In genomic region chr1:201405484-201405831, GRCh38 we compare ENCODE assay signal across 19 cellular contexts. TPM values are rescaled to one million over a fixed set of nuclear protein-coding genes. Genes with fewer than 3 reads are reported as not detected.
A peak's percentile ranks its signal among the peaks of the same experiment; 100 is the strongest.
DNase-seq lines count a peak whose midpoint lies in the region; ATAC-seq, FAIRE-seq and TF ChIP-seq lines count a peak whose summit lies in the region.
"Had no signal": no experiment of that assay in that cellular context is flagged by ENCODE, and none has a peak within 500 bp of the region (broad histone marks: within the 10 kb centered on the region; RNA-seq: fewer than 3 reads in every experiment).

No MANE protein-coding gene starts in this region.

- 80 to 88% (median 83%) methylated on average over 8 to 10 of the region's 10 CpGs for WGBS in heart left ventricle, 4 donors
- WGBS in mesenchymal stem cell: 80% methylated on average over 10 of the region's 10 CpGs

- H3K27me3 ChIP-seq in cardiac muscle cell (no peaks in the 10 kb centered on the region), heart left ventricle (peaks cover 0 to 8% (median 0%) of the 10 kb centered on the region in 9 donors), Peyer's patch (no peaks in the 10 kb centered on the region), mesenchymal stem cell (ENCODE audit: control insufficient read depth in 1 of 2, insufficient read depth in 1 of 2, low read length in 2 of 2) (peaks cover 0 to 87% of the 10 kb centered on the region in 2 experiments)
- H3K27me3 ChIP-seq in CD4-positive, alpha-beta T cell (ENCODE audit: control insufficient read depth, insufficient read depth, low read length): peaks cover 6% of the 10 kb centered on the region
- H3K27me3 ChIP-seq: right atrium auricular region, testis had no signal

- peaks cover 34% of the 10 kb centered on the region for H3K36me3 ChIP-seq in cardiac muscle cell
- no peaks in the 10 kb centered on the region for H3K36me3 ChIP-seq in heart left ventricle
- no peaks in the 10 kb centered on the region for H3K36me3 ChIP-seq in Peyer's patch
- H3K36me3 ChIP-seq in mesenchymal stem cell (ENCODE audit: control insufficient read depth in 1 of 2, insufficient read depth in 2 of 2, low read depth in 1 of 2, low read length in 2 of 2): no peaks in the 10 kb centered on the region
- H3K36me3 ChIP-seq: right atrium auricular region had no signal

- H3K23ac ChIP-seq in mesenchymal stem cell (ENCODE audit: low read length in 2 of 2): no peak overlapping the region

- CTCF ChIA-PET in CD4-positive, alpha-beta T cell (lab: Charles Lee): no interaction called here

- peak overlapping the region; percentile 75 for H2BK5ac ChIP-seq in mesenchymal stem cell (ENCODE audit: low read depth, low read length, poor library complexity, severe bottlenecking)

- no peaks in the 10 kb centered on the region for H3K9me3 Mint-ChIP-seq in CD4-positive, alpha-beta T cell
- H3K9me3 Mint-ChIP-seq: activated CD4-positive, alpha-beta memory T cell treated with anti-CD3 and anti-CD28 coated beads, Interleukin-2, amount 10 ng/mL, durations not matched to agents 7 days and 5 days; activated naive CD4-positive, alpha-beta T cell treated with anti-CD3 and anti-CD28 coated beads, Interleukin-2, amount 50 U/mL, for 24 hours had no signal

- H3K9me3 ChIP-seq in cardiac muscle cell (ENCODE audit: low read depth) (no peaks in the 10 kb centered on the region), heart left ventricle (no peaks in the 10 kb centered on the region), Peyer's patch (no peaks in the 10 kb centered on the region), mesenchymal stem cell (ENCODE audit: control insufficient read depth, low read length) (no peaks in the 10 kb centered on the region)
- no peaks in the 10 kb centered on the region for H3K9me3 ChIP-seq in CD4-positive, alpha-beta T cell (ENCODE audit: control insufficient read depth, low read length)
- H3K9me3 ChIP-seq: right atrium auricular region, testis had no signal

- H3K27ac Mint-ChIP-seq in CD4-positive, alpha-beta T cell: no peak overlapping the region
- H3K27ac Mint-ChIP-seq: activated CD4-positive, alpha-beta memory T cell treated with anti-CD3 and anti-CD28 coated beads, Interleukin-2, amount 10 ng/mL, durations not matched to agents 7 days and 5 days; activated naive CD4-positive, alpha-beta T cell treated with anti-CD3 and anti-CD28 coated beads, Interleukin-2, amount 50 U/mL, for 24 hours had no signal

- no peak overlapping the region for H3K14ac ChIP-seq in mesenchymal stem cell (ENCODE audit: low read length in 2 of 2)

- no peaks in the 10 kb centered on the region for H3K36me3 Mint-ChIP-seq in CD4-positive, alpha-beta T cell (ENCODE audit: low read depth)
- H3K36me3 Mint-ChIP-seq: activated naive CD4-positive, alpha-beta T cell treated with anti-CD3 and anti-CD28 coated beads, Interleukin-2, amount 50 U/mL, for 24 hours had no signal

- no peak overlapping the region for H3K4me3 ChIP-seq in cardiac muscle cell
- no peak overlapping the region for H3K4me3 ChIP-seq in heart left ventricle
- peak overlapping the region in 1 of 4 donors; percentile 34 for H3K4me3 ChIP-seq in Peyer's patch
- no peak overlapping the region for H3K4me3 ChIP-seq in mesenchymal stem cell (ENCODE audit: insufficient read depth in 1 of 2, low read depth in 1 of 2, low read length in 2 of 2)
- H3K4me3 ChIP-seq: coronary artery, right atrium auricular region, testis had no signal

- no peak overlapping the region for H3K18ac ChIP-seq in mesenchymal stem cell (ENCODE audit: low read depth in 1 of 2, low read length in 2 of 2)

- no peak overlapping the region for H2BK15ac ChIP-seq in mesenchymal stem cell (ENCODE audit: low read depth, poor library complexity, severe bottlenecking)

- H3K79me1 ChIP-seq in mesenchymal stem cell (replicated peaks; ENCODE audit: low read length, poor library complexity, severe bottlenecking): peaks cover 1% of the 10 kb centered on the region

- no peak for ATAC-seq in heart left ventricle
- ATAC-seq in CD4-positive, alpha-beta T cell (ENCODE audit: poor library complexity): no peak

- H4K8ac ChIP-seq in mesenchymal stem cell (ENCODE audit: low read length): no peak overlapping the region

- FAIRE-seq in urothelium cell line (lab: Jason Lieb, UNC): no peak

- H3K4me1 ChIP-seq in cardiac muscle cell (ENCODE audit: low read depth): peaks cover 65% of the 10 kb centered on the region
- H3K4me1 ChIP-seq in heart left ventricle: peaks cover 0 to 41% (median 9%) of the 10 kb centered on the region in 12 donors
- peaks cover 0 to 41% (median 3%) of the 10 kb centered on the region in 4 donors for H3K4me1 ChIP-seq in Peyer's patch
- peaks cover 49% of the 10 kb centered on the region for H3K4me1 ChIP-seq in mesenchymal stem cell (ENCODE audit: control insufficient read depth, insufficient read depth, low read depth, low read length)
- H3K4me1 ChIP-seq: testis had no signal

- DNase-seq in cardiac muscle cell (ENCODE audit: low read depth in 1 of 2, low spot score in 1 of 2) (no peak), heart left ventricle (no peak), Peyer's patch (peak in 2 of 3 donors; percentile 89 to 90), mesenchymal stem cell (no peak), urothelium cell line (ENCODE audit: low spot score) (peak; percentile 51), T-helper 1 cell (no peak), dermis blood vessel endothelial cell (no peak)
- no peak for DNase-seq in CD4-positive, alpha-beta T cell
- DNase-seq: activated CD4-positive, alpha-beta memory T cell treated with anti-CD3 and anti-CD28 coated beads, Interleukin-2, amount 10 ng/mL, durations not matched to agents 7 days and 5 days; IMR-90; mammary epithelial cell; NCI-H1694 treated with DMSO at 0.1 percent for 48 hours; testis had no signal

- H3K4me2 ChIP-seq in mesenchymal stem cell (ENCODE audit: low read length, poor library complexity, severe bottlenecking): no peak overlapping the region

- H3K4me3 Mint-ChIP-seq in CD4-positive, alpha-beta T cell: no peak overlapping the region
- H3K4me3 Mint-ChIP-seq: activated CD4-positive, alpha-beta memory T cell treated with anti-CD3 and anti-CD28 coated beads, Interleukin-2, amount 10 ng/mL, durations not matched to agents 7 days and 5 days; activated naive CD4-positive, alpha-beta T cell treated with anti-CD3 and anti-CD28 coated beads, Interleukin-2, amount 50 U/mL, for 24 hours had no signal

- no peak overlapping the region for H3K9ac ChIP-seq in mesenchymal stem cell (ENCODE audit: low read length)

- no peak overlapping the region for H4K91ac ChIP-seq in mesenchymal stem cell (ENCODE audit: low read length)

- H2AFZ ChIP-seq in mesenchymal stem cell (ENCODE audit: low read depth, low read length): no peak overlapping the region

- TF ChIP-seq CTCF in cardiac muscle cell (IDR thresholded peaks at IDR 0.05; ENCODE audit: low read depth, low read length) (no peak), heart left ventricle (IDR thresholded peaks at IDR 0.05) (no peak), Peyer's patch (IDR thresholded peaks at IDR 0.05) (no peak)
- no peak for TF ChIP-seq CTCF in CD4-positive, alpha-beta T cell (IDR thresholded peaks at IDR 0.05)

- H3K27me3 Mint-ChIP-seq in CD4-positive, alpha-beta T cell: peaks cover 4% of the 10 kb centered on the region

- H2BK120ac ChIP-seq in mesenchymal stem cell (ENCODE audit: low read depth, low read length): no peak overlapping the region

- no peak overlapping the region for H3K4ac ChIP-seq in mesenchymal stem cell (ENCODE audit: low read depth in 1 of 2, low read length in 2 of 2)

- peak overlapping the region; percentile 51 for H2AK5ac ChIP-seq in mesenchymal stem cell (ENCODE audit: low read length, severe bottlenecking)

- POLR2A ChIA-PET in CD4-positive, alpha-beta T cell (lab: Charles Lee): no interaction called here

- H3K4me1 Mint-ChIP-seq in CD4-positive, alpha-beta T cell (ENCODE audit: low read depth): peaks cover 3% of the 10 kb centered on the region
- H3K4me1 Mint-ChIP-seq: activated CD4-positive, alpha-beta memory T cell treated with anti-CD3 and anti-CD28 coated beads, Interleukin-2, amount 10 ng/mL, durations not matched to agents 7 days and 5 days; activated naive CD4-positive, alpha-beta T cell treated with anti-CD3 and anti-CD28 coated beads, Interleukin-2, amount 50 U/mL, for 24 hours had no signal

- intact Hi-C loops in heart left ventricle (cut with DNase I): loop anchor here in 7 of 10 donors (5.0 kb wide), 3 partner anchors 58 to 153 kb away; no protein-coding TSS in a partner anchor
- intact Hi-C loops in CD4-positive, alpha-beta T cell (cut with DNase I, micrococcal nuclease): no loop called here

- peak overlapping the region; percentile 96 for H3K27ac ChIP-seq in cardiac muscle cell
- H3K27ac ChIP-seq in heart left ventricle: no peak overlapping the region
- peak overlapping the region in 3 of 4 donors; percentile 60 to 98 (median 93) for H3K27ac ChIP-seq in Peyer's patch
- peak overlapping the region; percentile 74 for H3K27ac ChIP-seq in mesenchymal stem cell (ENCODE audit: low read length, poor library complexity, severe bottlenecking)
- H3K27ac ChIP-seq in CD4-positive, alpha-beta T cell (ENCODE audit: low read depth, low read length): no peak overlapping the region
- H3K27ac ChIP-seq: 22Rv1, coronary artery, right atrium auricular region, testis had no signal

- TF ChIP-seq POLR2A in heart left ventricle (IDR thresholded peaks at IDR 0.05) (no peak), Peyer's patch (IDR thresholded peaks at IDR 0.05) (peak; percentile 50 to 79)

- no peak overlapping the region for H2BK12ac ChIP-seq in mesenchymal stem cell (ENCODE audit: low read length in 2 of 2)

RNA-seq across cellular contexts. Expression of gene LAD1, which starts 6.3 kb away (rescaled TPM):
- total RNA-seq in cardiac muscle cell (8.4 and 12.6 TPM in 2 replicates), heart left ventricle (10 to 100 TPM in 2 of 9 donors, 1 to 10 TPM in 7; 2.0 to 99.2 (median 6.4) TPM), Peyer's patch (100 to 1,000 TPM; 106 to 224 (median 192) TPM), dermis blood vessel endothelial cell (0.09 and 0.68 TPM in 2 replicates)
- polyA plus RNA-seq in cardiac muscle cell (8.2 and 9.5 TPM in 2 replicates), heart left ventricle (10 to 100 TPM in 1 of 2 donors, 1 to 10 TPM in 1; 6.9 to 49.3 TPM)
- not detected for polyA plus RNA-seq in mesenchymal stem cell (2013, experiment 1 of 2)
- polyA plus RNA-seq in mesenchymal stem cell (2013, experiment 2 of 2): not detected
- total RNA-seq in CD4-positive, alpha-beta T cell: not detected
- total RNA-seq: activated CD4-positive, alpha-beta memory T cell treated with anti-CD3 and anti-CD28 coated beads, Interleukin-2, amount 10 ng/mL, durations not matched to agents 7 days and 5 days; fibroblast of villous mesenchyme; T-helper 1 cell treated with Interleukin-12 subunit alpha and Interleukin-12 subunit beta and Interleukin-4 antibody, amounts not matched to agents 30 ng/mL and 1 ng/mL, for 36 hours had no signal

RNA-seq across cellular contexts. Expression of gene TNNI1, which starts 16.1 kb away (rescaled TPM):
- 4,949 and 6,023 TPM in 2 replicates for total RNA-seq in cardiac muscle cell
- polyA plus RNA-seq in cardiac muscle cell: 6,427 and 7,117 TPM in 2 replicates
- 10 to 100 TPM in 3 of 9 donors, 1 to 10 TPM in 6; 1.6 to 64.5 (median 8.1) TPM for total RNA-seq in heart left ventricle
- polyA plus RNA-seq in heart left ventricle: 10 to 100 TPM; 25.0 to 27.9 TPM
- under 1 TPM in 1 of 4 donors, not detected in 3; 0.13 TPM for total RNA-seq in Peyer's patch
- polyA plus RNA-seq in mesenchymal stem cell (2013, experiment 1 of 2): not detected
- not detected for polyA plus RNA-seq in mesenchymal stem cell (2013, experiment 2 of 2)
- not detected for total RNA-seq in CD4-positive, alpha-beta T cell
- total RNA-seq in dermis blood vessel endothelial cell: not detected in 2 replicates
- total RNA-seq: activated CD4-positive, alpha-beta memory T cell treated with anti-CD3 and anti-CD28 coated beads, Interleukin-2, amount 10 ng/mL, durations not matched to agents 7 days and 5 days; IMR-90; mammary epithelial cell had no signal
- polyA plus RNA-seq: IMR-90 had no signal

RNA-seq across cellular contexts. Expression of gene TNNT2, which starts 28.0 kb away (rescaled TPM):
- total RNA-seq in cardiac muscle cell (4,623 and 7,232 TPM in 2 replicates), heart left ventricle (1,000 to 10,000 TPM; 5,987 to 9,948 (median 7,621) TPM), Peyer's patch (1 to 10 TPM in 1 of 4 donors, under 1 TPM in 1, not detected in 2; 0.40 to 3.7 TPM), dermis blood vessel endothelial cell (not detected in 2 replicates)
- polyA plus RNA-seq in cardiac muscle cell (7,307 and 9,291 TPM in 2 replicates), heart left ventricle (over 10,000 TPM in 1 of 2 donors, 1,000 to 10,000 TPM in 1; 9,964 to 28,496 TPM)
- polyA plus RNA-seq in mesenchymal stem cell (2013, experiment 1 of 2): 0.07 TPM
- polyA plus RNA-seq in mesenchymal stem cell (2013, experiment 2 of 2): not detected
- total RNA-seq in CD4-positive, alpha-beta T cell: not detected
- total RNA-seq: activated CD4-positive, alpha-beta memory T cell treated with anti-CD3 and anti-CD28 coated beads, Interleukin-2, amount 10 ng/mL, durations not matched to agents 7 days and 5 days; T-helper 1 cell treated with Interleukin-12 subunit alpha and Interleukin-12 subunit beta and Interleukin-4 antibody, amounts not matched to agents 30 ng/mL and 1 ng/mL, for 36 hours had no signal

Comparison
In these comparisons a context has a peak if more than half of its experiments do, and no peak if none do; other contexts are left out.
1. H3K27ac ChIP-seq: peak in cardiac muscle cell (single experiment), Peyer's patch (3 of 4) and mesenchymal stem cell (single experiment); none in heart left ventricle (0 of 12) and CD4-positive, alpha-beta T cell (single experiment).
2. RNA of gene TNNI1, which starts 16.1 kb away (total RNA-seq): 4,949 to 6,023 TPM in cardiac muscle cell; 1.6 to 64.5 TPM in heart left ventricle, 0.13 TPM in Peyer's patch, not detected in CD4-positive, alpha-beta T cell and not detected in dermis blood vessel endothelial cell; every median in the first group is over 10 times any median in the second.
3. DNase-seq: peak in Peyer's patch (2 of 3) and urothelium cell line (single experiment); none in cardiac muscle cell (0 of 2), heart left ventricle (0 of 5), mesenchymal stem cell (single experiment), T-helper 1 cell (0 of 5), CD4-positive, alpha-beta T cell (0 of 10) and dermis blood vessel endothelial cell (single experiment).
4. POLR2A ChIP-seq: peak in Peyer's patch (2 of 2); none in heart left ventricle (0 of 2).
5. RNA of gene TNNT2, which starts 28.0 kb away (total RNA-seq): 5,987 to 9,948 TPM in heart left ventricle and 4,623 to 7,232 TPM in cardiac muscle cell; 0.40 to 3.7 TPM in Peyer's patch, not detected in CD4-positive, alpha-beta T cell and not detected in dermis blood vessel endothelial cell; every median in the first group is over 100 times any median in the second.
6. intact Hi-C loops: an anchor here in heart left ventricle (5.0 kb wide); none called in CD4-positive, alpha-beta T cell.